14 cellular contexts compared by ENCODE assay signal in genomic region chr5:7728076-7728475, GRCh38.
"Had no signal": no experiment of that assay in that cellular context is flagged by ENCODE, and none has a peak within 500 bp of the region (broad histone marks: within the 10 kb centered on the region; RNA-seq: fewer than 3 reads in every experiment).

No MANE protein-coding gene starts in this region.

- H3K9me3 ChIP-seq: neutrophil, thoracic aorta had no signal

- DNase-seq: activated CD4-positive, alpha-beta T cell treated with anti-CD3 and anti-CD28 coated beads, Interleukin-2, amount 10 ng/mL, durations not matched to agents 7 days and 5 days; activated naive CD8-positive, alpha-beta T cell treated with anti-CD3 and anti-CD28 coated beads for 36 hours; amygdala; cortex of kidney; effector CD8-positive, alpha-beta T cell; foreskin fibroblast; immature natural killer cell; mesenchymal stem cell; naive thymus-derived CD8-positive, alpha-beta T cell; stimulated activated CD4-positive, alpha-beta T cell treated with anti-CD3 and anti-CD28 coated beads, Interleukin-1b, Interleukin-23, amount 100 ng/mL, for 48 hours had no signal

- H3K27me3 ChIP-seq: neutrophil had no signal

- H2AFZ ChIP-seq: parathyroid adenoma had no signal

- H3K4me3 ChIP-seq: thoracic aorta had no signal

- H3K4me3 Mint-ChIP-seq: activated CD4-positive, alpha-beta T cell treated with anti-CD3 and anti-CD28 coated beads, Interleukin-2, amount 10 ng/mL, durations not matched to agents 7 days and 5 days; activated naive CD8-positive, alpha-beta T cell treated with anti-CD3 and anti-CD28 coated beads for 36 hours; activated T-helper 1 cell treated with anti-CD3 and anti-CD28 coated beads, Interleukin-12 subunit alpha, Interleukin-12 subunit beta, Interleukin-2, Interleukin-4 antibody, amounts not matched to agents 30 ng/mL and 10 ng/mL and 1 ng/mL, durations not matched to agents 14 hours and 24 hours and 36 hours; immature natural killer cell; naive thymus-derived CD8-positive, alpha-beta T cell had no signal

- H3K79me2 ChIP-seq: parathyroid adenoma had no signal

- H3K9me3 Mint-ChIP-seq: activated CD4-positive, alpha-beta T cell treated with anti-CD3 and anti-CD28 coated beads, Interleukin-2, amount 10 ng/mL, durations not matched to agents 7 days and 5 days; activated naive CD8-positive, alpha-beta T cell treated with anti-CD3 and anti-CD28 coated beads for 36 hours; activated T-helper 1 cell treated with anti-CD3 and anti-CD28 coated beads, Interleukin-12 subunit alpha, Interleukin-12 subunit beta, Interleukin-2, Interleukin-4 antibody, amounts not matched to agents 30 ng/mL and 10 ng/mL and 1 ng/mL, durations not matched to agents 14 hours and 24 hours and 36 hours had no signal

- ATAC-seq: naive thymus-derived CD8-positive, alpha-beta T cell had no signal

- H3K27me3 Mint-ChIP-seq: activated CD4-positive, alpha-beta T cell treated with anti-CD3 and anti-CD28 coated beads, Interleukin-2, amount 10 ng/mL, durations not matched to agents 7 days and 5 days had no signal

- H3K36me3 ChIP-seq: neutrophil, thoracic aorta had no signal

- H3K4me1 ChIP-seq: parathyroid adenoma had no signal

- H3K27ac Mint-ChIP-seq: activated CD4-positive, alpha-beta T cell treated with anti-CD3 and anti-CD28 coated beads, Interleukin-2, amount 10 ng/mL, durations not matched to agents 7 days and 5 days; activated naive CD8-positive, alpha-beta T cell treated with anti-CD3 and anti-CD28 coated beads for 36 hours; activated T-helper 1 cell treated with anti-CD3 and anti-CD28 coated beads, Interleukin-12 subunit alpha, Interleukin-12 subunit beta, Interleukin-2, Interleukin-4 antibody, amounts not matched to agents 30 ng/mL and 10 ng/mL and 1 ng/mL, durations not matched to agents 14 hours and 24 hours and 36 hours; immature natural killer cell; naive thymus-derived CD8-positive, alpha-beta T cell had no signal

- H3K27ac ChIP-seq: neutrophil, parathyroid adenoma, thoracic aorta had no signal

- H3K36me3 Mint-ChIP-seq: activated naive CD8-positive, alpha-beta T cell treated with anti-CD3 and anti-CD28 coated beads for 36 hours; immature natural killer cell; naive thymus-derived CD8-positive, alpha-beta T cell had no signal

- H3K4me1 Mint-ChIP-seq: activated CD4-positive, alpha-beta T cell treated with anti-CD3 and anti-CD28 coated beads, Interleukin-2, amount 10 ng/mL, durations not matched to agents 7 days and 5 days; activated naive CD8-positive, alpha-beta T cell treated with anti-CD3 and anti-CD28 coated beads for 36 hours; immature natural killer cell; naive thymus-derived CD8-positive, alpha-beta T cell had no signal
